ENCODE assay signal across 8 cellular contexts in the genomic region with DNA sequence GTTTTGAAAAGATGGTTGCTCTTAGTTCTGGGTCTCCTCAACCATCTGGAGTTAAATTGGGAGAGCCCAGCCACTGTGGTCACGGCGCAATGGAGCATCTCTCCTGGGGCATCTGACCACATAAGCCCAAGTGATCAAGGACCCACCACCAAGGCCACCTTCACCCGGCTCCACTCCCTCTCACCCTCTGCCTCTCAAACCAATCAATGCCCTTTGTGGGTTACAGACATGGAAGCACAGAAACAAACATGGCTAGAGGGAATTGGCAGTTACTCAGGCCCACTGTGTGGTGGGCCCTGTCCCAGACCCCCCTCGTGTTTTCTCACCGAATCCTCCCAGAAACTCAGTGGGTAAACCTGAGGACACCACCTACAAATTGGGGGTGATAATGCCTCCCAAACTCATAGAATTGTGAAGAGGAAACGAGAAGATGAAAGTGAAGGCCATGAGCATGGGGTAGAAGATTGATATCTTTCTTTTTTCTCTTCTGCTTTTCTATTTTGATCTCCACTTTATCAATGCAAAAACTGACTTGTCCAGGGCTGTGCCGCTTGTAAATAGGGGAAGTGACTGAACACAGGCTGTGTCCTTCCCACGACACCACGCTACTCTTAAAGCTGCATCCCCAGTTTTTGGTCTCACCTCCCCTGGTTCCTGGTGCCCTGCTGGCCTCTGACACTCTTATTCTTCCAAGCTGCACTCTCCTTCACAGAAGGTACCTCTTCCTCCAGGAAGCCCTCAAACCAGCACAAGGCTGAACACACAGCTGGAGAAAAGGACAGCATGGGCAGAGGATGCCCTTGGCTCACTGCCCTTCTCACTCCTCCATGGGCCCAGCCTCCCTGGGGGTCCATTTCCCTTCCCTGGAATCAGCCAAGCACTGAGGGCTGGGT. TPM values are rescaled to one million over a fixed set of nuclear protein-coding genes. Genes with fewer than 3 reads are reported as not detected.
DNase-seq lines count a peak whose midpoint lies in the region; ATAC-seq and TF ChIP-seq lines count a peak whose summit lies in the region.

No MANE protein-coding gene starts in this region.

- peak; percentile 85 for ATAC-seq in GM18511 (IDR thresholded peaks at IDR 0.05; ENCODE audit: unreplicated experiment)
- ATAC-seq in HG02678 (IDR thresholded peaks at IDR 0.05; ENCODE audit: unreplicated experiment), result peak; percentile 87
- peak; percentile 92 to 93 for ATAC-seq in naive B cell (ENCODE audit: low read depth in 2 of 2)

- no peaks in the 10 kb centered on the region for H3K9me3 ChIP-seq in ovary

- no peaks in the 10 kb centered on the region for H3K27me3 ChIP-seq in ovary

- H3K36me3 Mint-ChIP-seq in naive B cell, result peaks cover 0 to 5% of the 10 kb centered on the region in 2 donors

- no peaks in the 10 kb centered on the region for H3K36me3 ChIP-seq in ovary

- peaks cover 5% of the 10 kb centered on the region for H3K4me1 ChIP-seq in ovary (ENCODE audit: insufficient read depth)

- no peak overlapping the region for H3K4me3 ChIP-seq in ovary

- no peak for TF ChIP-seq EP300 in ovary (IDR thresholded peaks at IDR 0.05)

- peak overlapping the region; percentile 74 to 98 (median 94) for H3K27ac Mint-ChIP-seq in naive B cell

- no peak overlapping the region for H3K27ac ChIP-seq in ovary

- WGBS in ovary, 3 donors, result 88 to 94% (median 91%) methylated on average over 9 of the region's 9 CpGs

- peaks cover 64 to 89% (median 86%) of the 10 kb centered on the region in 3 donors for H3K4me1 Mint-ChIP-seq in naive B cell

- H3K9me3 Mint-ChIP-seq in naive B cell, result peaks cover 0 to 2% (median 0%) of the 10 kb centered on the region in 7 donors

- no peaks in the 10 kb centered on the region for H3K27me3 Mint-ChIP-seq in naive B cell

- no peak for TF ChIP-seq CTCF in ovary (IDR thresholded peaks at IDR 0.05)

- peak overlapping the region; percentile 46 to 92 (median 75) for H3K4me3 Mint-ChIP-seq in naive B cell

- DNase-seq in NAMALWA (ENCODE audit: low spot score) (peak; percentile 12), naive B cell (peak; percentile 75), DMS79 (lab: John Stamatoyannopoulos, UW) (no peak), OCI-M2 (lab: John Stamatoyannopoulos, UW; ENCODE audit: unreplicated experiment) (no peak), NCI-H1694 (lab: John Stamatoyannopoulos, UW) (no peak), ovary (no peak)

- intact Hi-C loops in ovary (cut with DNase I), result no loop called here

- no peak for TF ChIP-seq POLR2A in ovary (IDR thresholded peaks at IDR 0.05)

RNA-seq across cellular contexts. Expression of a gene that starts 52.0 kb away (rescaled TPM):
- polyA plus RNA-seq in naive B cell (ENCODE audit: low read depth in 6 of 6) (1 to 10 TPM in 2 of 6 donors, under 1 TPM in 4; 0.57 to 1.0 (median 0.78) TPM), ovary (10 to 100 TPM; 16.3 to 70.6 TPM)
- total RNA-seq in ovary, result 10 to 100 TPM in 6 of 7 donors, 1 to 10 TPM in 1; 5.8 to 89.5 (median 29.8) TPM

Comparison
In these comparisons a context has a peak if more than half of its experiments do, and no peak if none do; other contexts are left out.
1. DNase-seq: peak in NAMALWA (single experiment) and naive B cell (single experiment); none in DMS79 (single experiment), OCI-M2 (single experiment), NCI-H1694 (single experiment) and ovary (0 of 5).
2. RNA of a gene that starts 52.0 kb away (polyA plus RNA-seq): 16.3 to 70.6 TPM in ovary; 0.57 to 1.0 TPM in naive B cell; every median in the first group is over 4 times any median in the second.
3. Peak in every context shown above with its lines, with median percentiles within 50 percentile points of each other: ATAC-seq.